In the genomic region with DNA sequence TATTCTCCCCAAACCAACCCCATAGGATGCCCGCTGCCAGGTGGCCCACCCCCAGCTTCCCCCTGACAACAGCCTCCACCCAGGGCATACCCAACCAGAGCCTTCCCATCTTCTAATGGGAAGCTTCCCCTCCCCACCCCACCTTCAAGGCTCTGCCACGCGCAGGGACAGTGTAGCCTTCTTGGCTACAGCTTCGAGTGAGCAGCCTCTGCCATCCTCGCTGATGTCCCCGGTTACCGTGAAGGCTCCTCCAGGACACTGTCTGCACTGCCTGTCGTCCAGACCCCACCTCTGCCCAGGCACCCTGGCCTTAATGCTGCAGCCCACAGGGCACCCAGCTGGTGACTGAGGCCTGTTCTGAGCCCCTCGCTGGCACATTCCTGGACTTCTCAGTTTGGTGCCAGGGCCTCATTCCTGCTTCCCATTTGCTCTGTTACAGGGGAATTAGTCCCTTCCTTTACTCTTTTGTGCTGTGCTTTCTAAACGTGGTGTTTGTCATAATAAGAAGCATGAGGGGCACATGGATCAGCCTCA, we compare ENCODE assay signal across 10 cellular contexts.
"Had no signal": no experiment of that assay in that cellular context is flagged by ENCODE, and none has a peak within 500 bp of the region (broad histone marks: within the 10 kb centered on the region; RNA-seq: fewer than 3 reads in every experiment).

No MANE protein-coding gene starts in this region.

- H3K27ac Mint-ChIP-seq: HFFc6 had no signal

- DNase-seq: GM23248, GOT3, H7, HFFc6, IMR-90, KG1 had no signal

- H3K4me1 ChIP-seq: HAP-1 had no signal

- H3K4me3 ChIP-seq: GM23248, HAP-1, K562 had no signal

- H3K4me3 Mint-ChIP-seq: HFFc6 had no signal

- ATAC-seq: HCT116, K562 had no signal

- H3K36me3 ChIP-seq: HAP-1 had no signal

- H3K27ac ChIP-seq: GM23248, HL-60 had no signal
